Comparison of ENCODE assay signal across 8 cellular contexts in the genomic region with DNA sequence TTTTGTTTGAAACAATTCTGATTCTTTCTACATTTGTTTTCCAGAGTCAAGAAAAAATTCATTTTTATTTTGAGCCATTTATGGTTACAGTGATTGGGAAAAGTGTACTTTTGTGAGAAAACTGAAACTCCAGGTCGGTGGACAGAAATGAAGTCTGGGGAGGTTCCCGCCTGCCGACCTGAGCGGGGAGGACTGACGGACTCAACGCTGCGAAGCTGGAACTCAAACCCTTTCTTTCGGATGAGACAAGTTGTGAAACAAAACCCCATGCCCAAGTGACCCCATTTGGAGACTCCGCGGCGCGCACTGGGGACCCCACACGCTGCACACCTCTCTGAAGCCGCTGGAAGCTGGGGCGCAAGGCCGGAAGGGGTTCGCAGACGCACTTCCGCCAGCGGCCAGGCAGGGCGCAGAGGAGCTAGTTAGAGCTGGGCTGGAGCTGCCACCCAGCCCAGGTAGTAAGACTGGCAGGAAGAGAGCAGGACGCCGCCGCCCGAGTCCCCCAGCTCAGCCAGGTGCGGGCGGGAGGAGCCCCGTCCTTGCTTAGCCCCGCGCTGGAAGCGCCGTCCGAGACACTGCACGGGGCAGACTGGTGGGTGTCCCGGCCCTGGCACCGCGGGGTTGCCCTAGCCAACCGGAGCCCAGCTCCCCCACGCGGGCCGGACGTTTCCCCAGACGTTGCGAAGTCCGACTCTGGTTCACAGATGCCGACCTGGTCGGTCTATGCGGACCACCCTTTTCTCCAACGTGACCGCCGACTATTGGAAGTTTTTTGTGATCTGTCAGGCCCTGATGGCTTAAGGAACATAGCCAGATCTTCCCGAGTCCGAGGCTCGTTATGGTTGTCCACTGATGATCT. TPM values are rescaled to one million over a fixed set of nuclear protein-coding genes. Genes with fewer than 3 reads are reported as not detected.
A peak's percentile ranks its signal among the peaks of the same experiment; 100 is the strongest.
DNase-seq lines count a peak whose midpoint lies in the region; ATAC-seq and TF ChIP-seq lines count a peak whose summit lies in the region.

No MANE protein-coding gene starts in this region.

- CTCF ChIA-PET in activated CD4-positive, alpha-beta memory T cell treated with anti-CD3 and anti-CD28 coated beads, Interleukin-2, amount 10 ng/mL, durations not matched to agents 7 days and 5 days (lab: Charles Lee), result interaction anchor here (0.6 to 1.8 kb wide), 23 partner anchors 12 to 680 kb away, joined by 3 to 10 read pairs (median 4); a partner anchor contains a TSS

- peak; percentile 73 for DNase-seq in CD14-positive monocyte (ENCODE audit: low spot score)
- DNase-seq in NCI-H69 (lab: John Stamatoyannopoulos, UW), result peak; percentile 94
- DNase-seq in activated CD4-positive, alpha-beta memory T cell treated with anti-CD3 and anti-CD28 coated beads, Interleukin-2, amount 10 ng/mL, durations not matched to agents 7 days and 5 days, result peak; percentile 86
- DNase-seq in effector CD4-positive, alpha-beta T cell, result peak; percentile 71
- peak; percentile 60 to 73 for DNase-seq in lung microvascular endothelial cell (ENCODE audit: low read depth in 2 of 2)
- DNase-seq in stimulated activated CD4-positive, alpha-beta T cell treated with anti-CD3 and anti-CD28 coated beads, TNF-alpha, amount 100 ng/mL, for 24 hours (ENCODE audit: low read depth in 3 of 3), result peak; percentile 63 to 81 (median 64)

- H3K27me3 Mint-ChIP-seq in CD14-positive monocyte (ENCODE audit: low read depth in 3 of 3), result peaks cover 8 to 15% (median 10%) of the 10 kb centered on the region in 3 donors
- H3K27me3 Mint-ChIP-seq in activated CD4-positive, alpha-beta memory T cell treated with anti-CD3 and anti-CD28 coated beads, Interleukin-2, amount 10 ng/mL, durations not matched to agents 7 days and 5 days, result peaks cover 27% of the 10 kb centered on the region

- intact Hi-C loops in CD14-positive monocyte (cut with micrococcal nuclease), result no loop called here

- POLR2A ChIA-PET in activated CD4-positive, alpha-beta memory T cell treated with anti-CD3 and anti-CD28 coated beads, Interleukin-2, amount 10 ng/mL, durations not matched to agents 7 days and 5 days (lab: Charles Lee), result interaction anchor here (0.6 to 2.2 kb wide), 15 partner anchors 11 to 791 kb away, joined by 3 to 21 read pairs (median 4); a partner anchor contains a TSS

- peak overlapping the region; percentile 88 to 94 for H3K4me3 Mint-ChIP-seq in CD14-positive monocyte
- peak overlapping the region; percentile 83 for H3K4me3 Mint-ChIP-seq in activated CD4-positive, alpha-beta memory T cell treated with anti-CD3 and anti-CD28 coated beads, Interleukin-2, amount 10 ng/mL, durations not matched to agents 7 days and 5 days

- peak overlapping the region in 6 of 7 donors; percentile 28 to 84 (median 53) for H3K27ac Mint-ChIP-seq in CD14-positive monocyte
- peak overlapping the region; percentile 68 for H3K27ac Mint-ChIP-seq in activated CD4-positive, alpha-beta memory T cell treated with anti-CD3 and anti-CD28 coated beads, Interleukin-2, amount 10 ng/mL, durations not matched to agents 7 days and 5 days

- peaks cover 12% of the 10 kb centered on the region for H3K4me1 Mint-ChIP-seq in CD14-positive monocyte
- peaks cover 15% of the 10 kb centered on the region for H3K4me1 Mint-ChIP-seq in activated CD4-positive, alpha-beta memory T cell treated with anti-CD3 and anti-CD28 coated beads, Interleukin-2, amount 10 ng/mL, durations not matched to agents 7 days and 5 days

- peaks cover 0 to 3% of the 10 kb centered on the region in 2 donors for H3K36me3 Mint-ChIP-seq in CD14-positive monocyte
- H3K36me3 Mint-ChIP-seq in activated CD4-positive, alpha-beta memory T cell treated with anti-CD3 and anti-CD28 coated beads, Interleukin-2, amount 10 ng/mL, durations not matched to agents 7 days and 5 days (ENCODE audit: low read depth), result no peaks in the 10 kb centered on the region

- H3K9me3 Mint-ChIP-seq in CD14-positive monocyte, result peaks cover 0 to 11% (median 2%) of the 10 kb centered on the region in 7 donors
- peaks cover 6% of the 10 kb centered on the region for H3K9me3 Mint-ChIP-seq in activated CD4-positive, alpha-beta memory T cell treated with anti-CD3 and anti-CD28 coated beads, Interleukin-2, amount 10 ng/mL, durations not matched to agents 7 days and 5 days

- ATAC-seq in GM19324 (IDR thresholded peaks at IDR 0.05; ENCODE audit: low FRiP score, unreplicated experiment) (peak; percentile 98), HG03469 (IDR thresholded peaks at IDR 0.05; ENCODE audit: unreplicated experiment) (peak; percentile 95)

- peak; percentile 79 for TF ChIP-seq CTCF in CD14-positive monocyte (IDR thresholded peaks at IDR 0.05)

RNA-seq across cellular contexts. Expression of a gene that starts 19.8 kb away (rescaled TPM):
- 1 to 10 TPM; 3.5 to 5.9 TPM for polyA plus RNA-seq in CD14-positive monocyte
- 1 to 10 TPM; 5.3 TPM for total RNA-seq in activated CD4-positive, alpha-beta memory T cell treated with anti-CD3 and anti-CD28 coated beads, Interleukin-2, amount 10 ng/mL, durations not matched to agents 7 days and 5 days
- total RNA-seq in lung microvascular endothelial cell, result 12.0 and 14.9 TPM in 2 replicates

RNA-seq across cellular contexts. Expression of a gene that starts 24.3 kb away (rescaled TPM):
- under 1 TPM in 1 of 2 donors, not detected in 1; 0.08 TPM for polyA plus RNA-seq in CD14-positive monocyte
- total RNA-seq in activated CD4-positive, alpha-beta memory T cell treated with anti-CD3 and anti-CD28 coated beads, Interleukin-2, amount 10 ng/mL, durations not matched to agents 7 days and 5 days, result under 1 TPM; 0.40 to 0.50 TPM
- 0.20 and 0.22 TPM in 2 replicates for total RNA-seq in lung microvascular endothelial cell

RNA-seq across cellular contexts. Expression of a gene that starts 37.1 kb away (rescaled TPM):
- polyA plus RNA-seq in CD14-positive monocyte, result under 1 TPM; 0.49 to 0.71 TPM
- 10 to 100 TPM; 20.9 to 21.6 TPM for total RNA-seq in activated CD4-positive, alpha-beta memory T cell treated with anti-CD3 and anti-CD28 coated beads, Interleukin-2, amount 10 ng/mL, durations not matched to agents 7 days and 5 days
- total RNA-seq in lung microvascular endothelial cell, result 8.5 and 12.3 TPM in 2 replicates

Comparison
In these comparisons a context has a peak if more than half of its experiments do, and no peak if none do; other contexts are left out.
1. Peak in every context shown above with its lines: DNase-seq and ATAC-seq.